22 cellular contexts compared by ENCODE assay signal in the genomic region with DNA sequence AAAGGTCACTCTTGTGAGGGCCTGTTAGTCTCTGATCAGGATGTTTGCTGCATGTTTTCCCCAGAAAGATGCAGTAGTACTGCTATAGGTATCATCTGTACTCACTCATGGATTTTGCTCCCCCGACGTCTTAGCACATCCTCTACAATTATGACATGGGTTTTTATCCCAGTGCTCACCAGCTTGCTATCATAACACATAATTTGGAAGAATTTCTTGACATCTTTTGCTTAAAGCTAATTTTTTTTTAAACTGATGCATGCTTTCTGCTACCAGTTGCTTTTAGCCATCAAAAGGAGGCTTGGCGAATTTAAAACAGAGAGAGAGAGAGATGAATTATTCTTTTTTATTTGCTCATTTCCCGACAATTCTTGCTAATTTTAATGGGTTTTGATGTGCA. TPM values are rescaled to one million over a fixed set of nuclear protein-coding genes. Genes with fewer than 3 reads are reported as not detected.
A peak's percentile ranks its signal among the peaks of the same experiment; 100 is the strongest.
DNase-seq lines count a peak whose midpoint lies in the region; ATAC-seq and TF ChIP-seq lines count a peak whose summit lies in the region.
"Had no signal": no experiment of that assay in that cellular context is flagged by ENCODE, and none has a peak within 500 bp of the region (broad histone marks: within the 10 kb centered on the region; RNA-seq: fewer than 3 reads in every experiment).

No MANE protein-coding gene starts in this region.

- peaks cover 59% of the 10 kb centered on the region for H3K27me3 Mint-ChIP-seq in activated CD4-positive, alpha-beta T cell treated with anti-CD3 and anti-CD28 coated beads, Interleukin-2, amount 10 ng/mL, durations not matched to agents 7 days and 5 days
- peaks cover 30% of the 10 kb centered on the region for H3K27me3 Mint-ChIP-seq in activated CD4-positive, alpha-beta T cell treated with anti-CD3 and anti-CD28 coated beads for 36 hours
- H3K27me3 Mint-ChIP-seq in natural killer cell (ENCODE audit: low read depth in 2 of 2) (peaks cover 12 to 22% of the 10 kb centered on the region in 2 donors), endothelial cell (ENCODE audit: unreplicated experiment) (no peaks in the 10 kb centered on the region)
- peaks cover 11 to 42% of the 10 kb centered on the region in 2 donors for H3K27me3 Mint-ChIP-seq in natural killer cell treated with Interleukin-12 subunit alpha and Interleukin-12 subunit beta and Interleukin-15 and Interleukin-18, amount 100 ng/mL, for 72 hours

- TF ChIP-seq CTCF in natural killer cell (IDR thresholded peaks at IDR 0.05) (no peak), endothelial cell (IDR thresholded peaks at IDR 0.05; ENCODE audit: unreplicated experiment) (no peak)

- CTCF ChIA-PET in activated CD4-positive, alpha-beta T cell treated with anti-CD3 and anti-CD28 coated beads, Interleukin-2, amount 10 ng/mL, durations not matched to agents 7 days and 5 days (lab: Charles Lee): no interaction called here
- CTCF ChIA-PET in activated CD4-positive, alpha-beta T cell treated with anti-CD3 and anti-CD28 coated beads for 36 hours (lab: Charles Lee): interaction anchor here (1.0 kb wide), 1 partner anchor 241 kb away, joined by 3 read pairs; no protein-coding TSS in a partner anchor

- H3K4me3 Mint-ChIP-seq in activated CD4-positive, alpha-beta T cell treated with anti-CD3 and anti-CD28 coated beads, Interleukin-2, amount 10 ng/mL, durations not matched to agents 7 days and 5 days: no peak overlapping the region
- H3K4me3 Mint-ChIP-seq in activated CD4-positive, alpha-beta T cell treated with anti-CD3 and anti-CD28 coated beads for 36 hours: no peak overlapping the region
- H3K4me3 Mint-ChIP-seq in natural killer cell: peak overlapping the region; percentile 67
- no peak overlapping the region for H3K4me3 Mint-ChIP-seq in natural killer cell treated with Interleukin-12 subunit alpha and Interleukin-12 subunit beta and Interleukin-15 and Interleukin-18, amount 100 ng/mL, for 72 hours
- H3K4me3 Mint-ChIP-seq in endothelial cell (ENCODE audit: unreplicated experiment): peak overlapping the region; percentile 60

- H3K4me1 Mint-ChIP-seq in activated CD4-positive, alpha-beta T cell treated with anti-CD3 and anti-CD28 coated beads, Interleukin-2, amount 10 ng/mL, durations not matched to agents 7 days and 5 days: peaks cover 14% of the 10 kb centered on the region
- H3K4me1 Mint-ChIP-seq in activated CD4-positive, alpha-beta T cell treated with anti-CD3 and anti-CD28 coated beads for 36 hours: peaks cover 14% of the 10 kb centered on the region
- peaks cover 15% of the 10 kb centered on the region in 2 donors for H3K4me1 Mint-ChIP-seq in natural killer cell
- peaks cover 0 to 9% of the 10 kb centered on the region in 2 donors for H3K4me1 Mint-ChIP-seq in natural killer cell treated with Interleukin-12 subunit alpha and Interleukin-12 subunit beta and Interleukin-15 and Interleukin-18, amount 100 ng/mL, for 72 hours (ENCODE audit: low read depth in 2 of 2)
- H3K4me1 Mint-ChIP-seq in endothelial cell (ENCODE audit: unreplicated experiment): peaks cover 24% of the 10 kb centered on the region

- H3K9me3 Mint-ChIP-seq in activated CD4-positive, alpha-beta T cell treated with anti-CD3 and anti-CD28 coated beads, Interleukin-2, amount 10 ng/mL, durations not matched to agents 7 days and 5 days: no peaks in the 10 kb centered on the region
- H3K9me3 Mint-ChIP-seq in activated CD4-positive, alpha-beta T cell treated with anti-CD3 and anti-CD28 coated beads for 36 hours (ENCODE audit: low read depth): no peaks in the 10 kb centered on the region
- H3K9me3 Mint-ChIP-seq in natural killer cell (no peaks in the 10 kb centered on the region), endothelial cell (ENCODE audit: unreplicated experiment) (no peaks in the 10 kb centered on the region)
- no peaks in the 10 kb centered on the region for H3K9me3 Mint-ChIP-seq in natural killer cell treated with Interleukin-12 subunit alpha and Interleukin-12 subunit beta and Interleukin-15 and Interleukin-18, amount 100 ng/mL, for 72 hours

- H3K27ac Mint-ChIP-seq in activated CD4-positive, alpha-beta T cell treated with anti-CD3 and anti-CD28 coated beads, Interleukin-2, amount 10 ng/mL, durations not matched to agents 7 days and 5 days: peak overlapping the region; percentile 65
- H3K27ac Mint-ChIP-seq in activated CD4-positive, alpha-beta T cell treated with anti-CD3 and anti-CD28 coated beads for 36 hours: no peak overlapping the region
- peak overlapping the region in 1 of 2 donors; percentile 61 for H3K27ac Mint-ChIP-seq in natural killer cell
- peak overlapping the region in 1 of 2 donors; percentile 72 for H3K27ac Mint-ChIP-seq in natural killer cell treated with Interleukin-12 subunit alpha and Interleukin-12 subunit beta and Interleukin-15 and Interleukin-18, amount 100 ng/mL, for 72 hours
- peak overlapping the region; percentile 99 for H3K27ac Mint-ChIP-seq in endothelial cell (ENCODE audit: unreplicated experiment)

- POLR2A ChIA-PET in activated CD4-positive, alpha-beta T cell treated with anti-CD3 and anti-CD28 coated beads, Interleukin-2, amount 10 ng/mL, durations not matched to agents 7 days and 5 days (lab: Charles Lee): no interaction called here
- POLR2A ChIA-PET in activated CD4-positive, alpha-beta T cell treated with anti-CD3 and anti-CD28 coated beads for 36 hours (lab: Charles Lee): no interaction called here

- intact Hi-C loops in activated CD4-positive, alpha-beta T cell treated with anti-CD3 and anti-CD28 coated beads for 36 hours (cut with DNase I, micrococcal nuclease): no loop called here
- intact Hi-C loops in natural killer cell (cut with micrococcal nuclease): loop anchor here (1.0 kb wide), 1 partner anchor 311 kb away; no protein-coding TSS in a partner anchor

- no peak for ATAC-seq in activated CD4-positive, alpha-beta T cell treated with anti-CD3 and anti-CD28 coated beads for 36 hours
- no peak for ATAC-seq in natural killer cell
- no peak for ATAC-seq in natural killer cell treated with Interleukin-12 subunit alpha and Interleukin-12 subunit beta and Interleukin-15 and Interleukin-18, amount 100 ng/mL, for 72 hours
- no peak for ATAC-seq in activated CD4-positive, CD25-positive, alpha-beta regulatory T cell treated with anti-CD3 and anti-CD28 coated beads, Interleukin-2, amount 50 U/mL, for 24 hours
- ATAC-seq in GM18861 (IDR thresholded peaks at IDR 0.05; ENCODE audit: unreplicated experiment): no peak
- ATAC-seq: Panc1 had no signal

- no peak for DNase-seq in activated CD4-positive, alpha-beta T cell treated with anti-CD3 and anti-CD28 coated beads, Interleukin-2, amount 10 ng/mL, durations not matched to agents 7 days and 5 days
- DNase-seq in activated CD4-positive, alpha-beta T cell treated with anti-CD3 and anti-CD28 coated beads for 36 hours: no peak
- DNase-seq in natural killer cell (no peak), endothelial cell (ENCODE audit: low spot score) (no peak), A172 (ENCODE audit: low spot score) (no peak)
- DNase-seq in natural killer cell treated with Interleukin-12 subunit alpha and Interleukin-12 subunit beta and Interleukin-15 and Interleukin-18, amount 100 ng/mL, for 72 hours (ENCODE audit: low spot score): no peak
- DNase-seq: 8988T, Caco-2, HCEC 1CT, IMR-90, KG1, MG63, NCI-H1105 treated with DMSO at 0.1 percent for 48 hours, NCI-H146, NCI-H2029, NCI-H446, NCI-H774, SHP77 treated with DMSO at 0.1 percent for 48 hours had no signal

- H3K36me3 Mint-ChIP-seq in activated CD4-positive, alpha-beta T cell treated with anti-CD3 and anti-CD28 coated beads, Interleukin-2, amount 10 ng/mL, durations not matched to agents 7 days and 5 days (ENCODE audit: low read depth): no peaks in the 10 kb centered on the region
- H3K36me3 Mint-ChIP-seq in activated CD4-positive, alpha-beta T cell treated with anti-CD3 and anti-CD28 coated beads for 36 hours (ENCODE audit: low read depth): no peaks in the 10 kb centered on the region
- H3K36me3 Mint-ChIP-seq in natural killer cell (no peaks in the 10 kb centered on the region), endothelial cell (ENCODE audit: low read depth, unreplicated experiment) (no peaks in the 10 kb centered on the region)
- H3K36me3 Mint-ChIP-seq in natural killer cell treated with Interleukin-12 subunit alpha and Interleukin-12 subunit beta and Interleukin-15 and Interleukin-18, amount 100 ng/mL, for 72 hours: no peaks in the 10 kb centered on the region
- H3K36me3 Mint-ChIP-seq: CD4-positive, alpha-beta memory T cell had no signal

RNA-seq across cellular contexts. Expression of gene GOLGA8B, which starts 25.7 kb away (rescaled TPM):
- 100 to 1,000 TPM; 111 to 130 TPM for total RNA-seq in activated CD4-positive, alpha-beta T cell treated with anti-CD3 and anti-CD28 coated beads, Interleukin-2, amount 10 ng/mL, durations not matched to agents 7 days and 5 days
- 10 to 100 TPM; 47.9 to 49.4 TPM for total RNA-seq in activated CD4-positive, alpha-beta T cell treated with anti-CD3 and anti-CD28 coated beads for 36 hours
- 100 to 1,000 TPM; 156 to 239 (median 183) TPM for total RNA-seq in natural killer cell
- 100 to 1,000 TPM; 115 to 234 TPM for total RNA-seq in natural killer cell treated with Interleukin-12 subunit alpha and Interleukin-12 subunit beta and Interleukin-15 and Interleukin-18, amount 100 ng/mL, for 72 hours
- 89.6 TPM for total RNA-seq in endothelial cell (ENCODE audit: unreplicated experiment)
- total RNA-seq in A172 (2014; rRNA removed; shearing (Covaris generic)): 13.6 and 18.7 TPM in 2 replicates

Comparison
In these comparisons a context has a peak if more than half of its experiments do, and no peak if none do; other contexts are left out.
1. H3K4me3 Mint-ChIP-seq: peak in natural killer cell (single experiment) and endothelial cell (single experiment); none in activated CD4-positive, alpha-beta T cell treated with anti-CD3 and anti-CD28 coated beads, Interleukin-2, amount 10 ng/mL, durations not matched to agents 7 days and 5 days (single experiment), activated CD4-positive, alpha-beta T cell treated with anti-CD3 and anti-CD28 coated beads for 36 hours (single experiment) and natural killer cell treated with Interleukin-12 subunit alpha and Interleukin-12 subunit beta and Interleukin-15 and Interleukin-18, amount 100 ng/mL, for 72 hours (single experiment).